Comparison of ENCODE assay signal across 21 cellular contexts in genomic region chr20:47476452-47476851, GRCh38.
"Had no signal": no experiment of that assay in that cellular context is flagged by ENCODE, and none has a peak within 500 bp of the region (broad histone marks: within the 10 kb centered on the region; RNA-seq: fewer than 3 reads in every experiment).

No MANE protein-coding gene starts in this region.

- H3K4me2 ChIP-seq: PC-9 had no signal

- H3K4me1 ChIP-seq: adrenal gland had no signal

- H3K36me3 ChIP-seq: adrenal gland had no signal

- H3K27ac ChIP-seq: adrenal gland, PC-9 had no signal

- H3K4me3 ChIP-seq: adrenal gland, PC-9 had no signal

- H3K9me3 ChIP-seq: adrenal gland had no signal

- ATAC-seq: activated CD8-positive, alpha-beta T cell treated with anti-CD3 and anti-CD28 coated beads for 36 hours; activated T-cell treated with anti-CD3 and anti-CD28 coated beads, Interleukin-2, amount 50 U/mL, for 72 hours; T-cell had no signal

- DNase-seq: activated CD4-positive, CD25-positive, alpha-beta regulatory T cell; activated CD8-positive, alpha-beta memory T cell treated with anti-CD3 and anti-CD28 coated beads, Interleukin-2, amount 50 U/mL, for 4 hours; activated CD8-positive, alpha-beta T cell treated with anti-CD3 and anti-CD28 coated beads for 36 hours; activated naive CD4-positive, alpha-beta T cell treated with anti-CD3 and anti-CD28 coated beads, Interleukin-2, amount 50 U/mL, for 16 hours; activated naive CD8-positive, alpha-beta T cell treated with anti-CD3 and anti-CD28 coated beads, Interleukin-2, amount 10 ng/mL, durations not matched to agents 7 days and 5 days; activated T-cell treated with anti-CD3 and anti-CD28 coated beads, Interleukin-2, amount 50 U/mL, for 72 hours; adrenal gland; anterior cingulate cortex; cerebellar nuclear complex; Kasumi-1; NCI-H1105 treated with DMSO at 0.1 percent for 48 hours; NCI-H1436 treated with DMSO at 0.1 percent for 48 hours; NCI-H187; NCI-H2081; NCI-H510A treated with DMSO at 0.1 percent for 48 hours; NCI-H69; NK-92 treated with Interleukin-12 subunit alpha and Interleukin-12 subunit beta, amount 100 ng/mL, for 24 hours; PC-9; SHP77 treated with DMSO at 0.1 percent for 48 hours; T-cell; T-helper 9 cell had no signal

- H3K27me3 ChIP-seq: adrenal gland had no signal

- H2AFZ ChIP-seq: PC-9 had no signal
